In the genomic region with DNA sequence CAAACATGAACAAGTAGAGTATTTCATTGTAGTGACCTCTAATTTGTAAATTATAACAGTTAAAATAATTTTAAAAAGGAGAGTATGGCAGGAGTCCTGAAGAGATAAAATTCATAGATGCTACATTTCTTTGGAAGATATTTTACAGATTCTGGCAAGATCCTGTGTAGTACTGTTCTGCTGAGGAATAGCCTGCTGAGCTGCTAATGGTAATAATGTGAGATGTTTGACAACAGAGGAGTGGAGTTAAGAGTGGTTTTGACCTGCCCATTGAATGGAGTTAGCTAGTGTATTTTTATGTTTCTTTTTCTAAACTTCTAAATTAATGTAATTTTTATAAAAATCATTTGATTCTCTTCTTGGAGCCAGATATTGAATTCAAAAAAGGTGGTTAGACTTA, we compare ENCODE assay signal across 20 cellular contexts.
"Had no signal": no experiment of that assay in that cellular context is flagged by ENCODE, and none has a peak within 500 bp of the region (broad histone marks: within the 10 kb centered on the region; RNA-seq: fewer than 3 reads in every experiment).

No MANE protein-coding gene starts in this region.

- H3K4me3 ChIP-seq: Peyer's patch, SJCRH30 had no signal

- H3K36me3 ChIP-seq: Peyer's patch, SJCRH30 had no signal

- DNase-seq: activated CD4-positive, alpha-beta memory T cell treated with anti-CD3 and anti-CD28 coated beads for 36 hours; activated CD4-positive, alpha-beta T cell treated with anti-CD3 and anti-CD28 coated beads, Interleukin-2, amount 10 ng/mL, durations not matched to agents 7 days and 5 days; activated CD4-positive, CD25-positive, alpha-beta regulatory T cell; activated CD8-positive, alpha-beta memory T cell treated with anti-CD3 and anti-CD28 coated beads for 24 hours; activated effector memory CD4-positive, alpha-beta T cell treated with anti-CD3 and anti-CD28 coated beads, Interleukin-2, amount 50 U/mL, for 16 hours; activated naive CD4-positive, alpha-beta T cell treated with anti-CD3 and anti-CD28 coated beads for 36 hours; activated T-cell treated with anti-CD3 and anti-CD28 coated beads, Interleukin-2, amount 50 U/mL, for 4 hours; amygdala; Kasumi-1; NCI-H187 treated with DMSO at 0.1 percent for 48 hours; NCI-H2081 treated with DMSO at 0.1 percent for 48 hours; NCI-H510A treated with DMSO at 0.1 percent for 48 hours; NCI-H82; Peyer's patch; Right ventricle myocardium superior; SJCRH30; SK-N-SH; T-helper 1 cell had no signal

- H3K4me2 ChIP-seq: SK-N-SH had no signal

- ATAC-seq: activated T-cell treated with anti-CD3 and anti-CD28 coated beads, Interleukin-2, amount 50 U/mL, for 4 hours had no signal

- H3K9ac ChIP-seq: SK-N-SH had no signal

- H3K27me3 ChIP-seq: Peyer's patch, SJCRH30 had no signal

- H3K27ac ChIP-seq: Peyer's patch, RWPE1, SJCRH30, VCaP had no signal

- H3K4me1 ChIP-seq: Peyer's patch, SJCRH30 had no signal
